In genomic region chr2:58475756-58476155, GRCh38 we compare ENCODE assay signal across 30 cellular contexts.
"Had no signal": no experiment of that assay in that cellular context is flagged by ENCODE, and none has a peak within 500 bp of the region (broad histone marks: within the 10 kb centered on the region; RNA-seq: fewer than 3 reads in every experiment).

No MANE protein-coding gene starts in this region.

- H3K4me1 ChIP-seq: left lung, lower lobe of right lung, pancreas, prostate gland, stomach, testis, thyroid gland, transverse colon, upper lobe of left lung, vagina had no signal

- H3K4me3 ChIP-seq: left lung, lower lobe of right lung, pancreas, prostate gland, skin epidermis, stomach, testis, thyroid gland, transverse colon, upper lobe of left lung, vagina had no signal

- H3K27me3 ChIP-seq: left lung, pancreas, stomach, testis, thyroid gland, transverse colon, upper lobe of left lung, vagina had no signal

- H3K36me3 Mint-ChIP-seq: immature natural killer cell; memory B cell; naive thymus-derived CD8-positive, alpha-beta T cell; stimulated activated naive B cell treated with anti-CD40 and anti-IgM and Interleukin-4, amounts not matched to agents 10 μg/mL and 1 μg/mL and 100 μg/mL, for 72 hours had no signal

- H3K9me3 Mint-ChIP-seq: naive thymus-derived CD8-positive, alpha-beta T cell; nephron; stimulated activated naive B cell treated with anti-CD40 and anti-IgM and Interleukin-4, amounts not matched to agents 10 μg/mL and 1 μg/mL and 100 μg/mL, for 72 hours had no signal

- H3K27ac Mint-ChIP-seq: immature natural killer cell; memory B cell; naive thymus-derived CD8-positive, alpha-beta T cell; nephron; stimulated activated naive B cell treated with anti-CD40 and anti-IgM and Interleukin-4, amounts not matched to agents 10 μg/mL and 1 μg/mL and 100 μg/mL, for 72 hours had no signal

- H3K36me3 ChIP-seq: left lung, lower lobe of right lung, pancreas, prostate gland, stomach, thyroid gland, transverse colon, upper lobe of left lung, vagina had no signal

- H3K4me1 Mint-ChIP-seq: immature natural killer cell; memory B cell; naive thymus-derived CD8-positive, alpha-beta T cell; nephron; stimulated activated naive B cell treated with anti-CD40 and anti-IgM and Interleukin-4, amounts not matched to agents 10 μg/mL and 1 μg/mL and 100 μg/mL, for 72 hours had no signal

- H3K27me3 Mint-ChIP-seq: naive thymus-derived CD8-positive, alpha-beta T cell had no signal

- DNase-seq: immature natural killer cell; kidney; left colon; left lung; lower lobe of right lung; midbrain; naive thymus-derived CD8-positive, alpha-beta T cell; nucleus accumbens; pancreas; posterior cingulate gyrus; retina; right cardiac atrium; stimulated activated CD4-positive, alpha-beta T cell treated with anti-CD3 and anti-CD28 coated beads, Interleukin-12 subunit alpha, Interleukin-12 subunit beta, amount 100 ng/mL, for 4 hours; stimulated activated CD4-positive, alpha-beta T cell treated with anti-CD3 and anti-CD28 coated beads, Interleukin-15, amount 100 ng/mL, for 24 hours; stimulated activated CD4-positive, alpha-beta T cell treated with anti-CD3 and anti-CD28 coated beads, Interleukin-2, amount 100 ng/mL, for 24 hours; stimulated activated CD4-positive, alpha-beta T cell treated with anti-CD3 and anti-CD28 coated beads, Interleukin-4, amount 100 ng/mL, for 1 hour; stimulated activated naive B cell treated with anti-CD40 and anti-IgM and Interleukin-4, amounts not matched to agents 10 μg/mL and 1 μg/mL and 100 μg/mL, for 72 hours; stimulated activated naive CD8-positive, alpha-beta T cell treated with anti-CD3 and anti-CD28 coated beads, Interleukin-15, Interleukin-2, amounts not matched to agents 100 U/mL and 50 U/mL, for 24 hours; stomach; testis; thyroid gland; transverse colon; upper lobe of left lung had no signal

- H3K27ac ChIP-seq: left lung, lower lobe of right lung, pancreas, prostate gland, skin epidermis, stomach, testis, thyroid gland, transverse colon, upper lobe of left lung, vagina had no signal

- H3K9me3 ChIP-seq: left lung, lower lobe of right lung, pancreas, prostate gland, stomach, testis, thyroid gland, transverse colon, upper lobe of left lung, vagina had no signal

- ATAC-seq: left colon; left lung; lower lobe of right lung; naive thymus-derived CD8-positive, alpha-beta T cell; pancreas; right cardiac atrium; sciatic nerve; stimulated activated naive B cell treated with anti-CD40 and anti-IgM and Interleukin-4, amounts not matched to agents 10 μg/mL and 1 μg/mL and 100 μg/mL, for 72 hours; stimulated activated naive CD8-positive, alpha-beta T cell treated with anti-CD3 and anti-CD28 coated beads, Interleukin-15, Interleukin-2, amounts not matched to agents 100 U/mL and 50 U/mL, for 24 hours had no signal

- H3K4me3 Mint-ChIP-seq: immature natural killer cell; memory B cell; naive thymus-derived CD8-positive, alpha-beta T cell; nephron; neural crest cell; stimulated activated naive B cell treated with anti-CD40 and anti-IgM and Interleukin-4, amounts not matched to agents 10 μg/mL and 1 μg/mL and 100 μg/mL, for 72 hours had no signal
